Comparison of ENCODE assay signal across 17 cellular contexts in genomic region chr5:78669331-78669730, GRCh38. TPM values are rescaled to one million over a fixed set of nuclear protein-coding genes. Genes with fewer than 3 reads are reported as not detected.
DNase-seq lines count a peak whose midpoint lies in the region; ATAC-seq, FAIRE-seq and TF ChIP-seq lines count a peak whose summit lies in the region.
"Had no signal": no experiment of that assay in that cellular context is flagged by ENCODE, and none has a peak within 500 bp of the region (broad histone marks: within the 10 kb centered on the region; RNA-seq: fewer than 3 reads in every experiment).

No MANE protein-coding gene starts in this region.

- H3K18ac ChIP-seq in mesenchymal stem cell (ENCODE audit: low read depth in 1 of 2, low read length in 2 of 2), result no peak overlapping the region

- H3K9me3 Mint-ChIP-seq in MCF 10A (ENCODE audit: unreplicated experiment) (peaks cover 3% of the 10 kb centered on the region), astrocyte (ENCODE audit: unreplicated experiment) (no peaks in the 10 kb centered on the region)

- TF ChIP-seq POLR2A in gastroesophageal sphincter (IDR thresholded peaks at IDR 0.05), result no peak

- H3K27ac Mint-ChIP-seq in MCF 10A (ENCODE audit: low read depth, unreplicated experiment), result no peak overlapping the region
- H3K27ac Mint-ChIP-seq in astrocyte (ENCODE audit: unreplicated experiment), result peak overlapping the region; percentile 26
- H3K27ac Mint-ChIP-seq: CD8-positive, alpha-beta T cell had no signal

- H3K27me3 ChIP-seq in mammary epithelial cell (ENCODE audit: insufficient read depth, low read length) (no peaks in the 10 kb centered on the region), astrocyte (ENCODE audit: insufficient read depth, low read length) (no peaks in the 10 kb centered on the region), mesenchymal stem cell (ENCODE audit: control insufficient read depth in 1 of 2, insufficient read depth in 1 of 2, low read length in 2 of 2) (no peaks in the 10 kb centered on the region), gastroesophageal sphincter (no peaks in the 10 kb centered on the region)
- H3K27me3 ChIP-seq: BLaER1 treated with 17β-estradiol and CSF1 and Interleukin-3, amounts not matched to agents 10 nM and 100 nM had no signal

- POLR2A ChIA-PET in MCF 10A (lab: Yijun Ruan, JAX), result interaction anchor here (1.6 kb wide), 2 partner anchors 21 to 31 kb away, joined by 4 read pairs; partner anchors contain the start of gene LHFPL2

- H3K27me3 Mint-ChIP-seq in MCF 10A (ENCODE audit: insufficient read depth, unreplicated experiment), result no peaks in the 10 kb centered on the region
- H3K27me3 Mint-ChIP-seq in astrocyte (ENCODE audit: low read depth, unreplicated experiment), result peaks cover 6% of the 10 kb centered on the region

- no peak overlapping the region for H3K23ac ChIP-seq in mesenchymal stem cell (ENCODE audit: low read length in 2 of 2)

- no peak for DNase-seq in mammary epithelial cell
- DNase-seq in MCF 10A (ENCODE audit: unreplicated experiment), result no peak
- DNase-seq in astrocyte (ENCODE audit: low read depth), result no peak
- DNase-seq in mesenchymal stem cell, result no peak
- DNase-seq: Calu3; CD8-positive, alpha-beta T cell; DMS53; DND-41; EL had no signal

- TF ChIP-seq CTCF in mammary epithelial cell (conservative IDR thresholded peaks at IDR 0.05 in 1 of 2, IDR thresholded peaks at IDR 0.05 in 1 of 2; ENCODE audit: extremely low read depth in 1 of 2, insufficient read depth in 1 of 2, low read depth in 1 of 2, low read length in 2 of 2), result no peak
- no peak for TF ChIP-seq CTCF in MCF 10A (IDR thresholded peaks at IDR 0.05; ENCODE audit: unreplicated experiment)
- no peak for TF ChIP-seq CTCF in astrocyte (IDR thresholded peaks at IDR 0.05; ENCODE audit: insufficient read depth, low read depth, low read length)
- no peak for TF ChIP-seq CTCF in gastroesophageal sphincter (IDR thresholded peaks at IDR 0.05)

- H3K4me1 Mint-ChIP-seq in MCF 10A (ENCODE audit: insufficient read depth, unreplicated experiment), result peaks cover 18% of the 10 kb centered on the region
- H3K4me1 Mint-ChIP-seq in astrocyte (ENCODE audit: low read depth, unreplicated experiment), result peaks cover 2% of the 10 kb centered on the region

- no peak overlapping the region for H2BK15ac ChIP-seq in mesenchymal stem cell (ENCODE audit: low read depth, poor library complexity, severe bottlenecking)

- dilution Hi-C loops in mammary epithelial cell (cut with HindIII; ENCODE audit: low sequenced_read_pairs), result no loop called here

- FAIRE-seq in astrocyte (lab: Jason Lieb, UNC), result no peak
- FAIRE-seq: A549 had no signal

- H3K9ac ChIP-seq in mammary epithelial cell (ENCODE audit: insufficient read depth, low read length), result no peak overlapping the region
- H3K9ac ChIP-seq in astrocyte (ENCODE audit: low read length), result no peak overlapping the region
- no peak overlapping the region for H3K9ac ChIP-seq in mesenchymal stem cell (ENCODE audit: low read length)
- H3K9ac ChIP-seq: BLaER1 treated with 17β-estradiol and CSF1 and Interleukin-3, amounts not matched to agents 10 nM and 100 nM had no signal

- no peak overlapping the region for H3K4me3 Mint-ChIP-seq in MCF 10A (ENCODE audit: unreplicated experiment)
- no peak overlapping the region for H3K4me3 Mint-ChIP-seq in astrocyte (ENCODE audit: unreplicated experiment)
- H3K4me3 Mint-ChIP-seq: CD8-positive, alpha-beta T cell had no signal

- H3K79me2 ChIP-seq in mammary epithelial cell (ENCODE audit: insufficient read depth, low read length) (no peaks in the 10 kb centered on the region), astrocyte (ENCODE audit: insufficient read depth, low read length) (no peaks in the 10 kb centered on the region)

- intact Hi-C loops in mammary epithelial cell (cut with micrococcal nuclease), result no loop called here
- intact Hi-C loops in MCF 10A (cut with micrococcal nuclease), result no loop called here

- H3K4me2 ChIP-seq in mammary epithelial cell (ENCODE audit: insufficient read depth, low read depth, low read length), result no peak overlapping the region
- H3K4me2 ChIP-seq in astrocyte (ENCODE audit: low read length), result no peak overlapping the region
- H3K4me2 ChIP-seq in mesenchymal stem cell (ENCODE audit: low read length, poor library complexity, severe bottlenecking), result no peak overlapping the region
- H3K4me2 ChIP-seq: A549; BLaER1 treated with 17β-estradiol and CSF1 and Interleukin-3, amounts not matched to agents 10 nM and 100 nM had no signal

- CTCF ChIA-PET in mammary epithelial cell (lab: Charles Lee; ENCODE audit: low non-redundant PET), result no interaction called here
- CTCF ChIA-PET in MCF 10A (lab: Yijun Ruan, JAX), result interaction anchor here (0.6 to 1.1 kb wide), 2 partner anchors 13 to 162 kb away, joined by 3 read pairs; no protein-coding TSS in a partner anchor

- no peak overlapping the region for H2BK5ac ChIP-seq in mesenchymal stem cell (ENCODE audit: low read depth, low read length, poor library complexity, severe bottlenecking)

- H3K4me1 ChIP-seq in mammary epithelial cell (ENCODE audit: insufficient read depth, low read length), result peaks cover 5% of the 10 kb centered on the region
- H3K4me1 ChIP-seq in astrocyte (ENCODE audit: insufficient read depth, low read length), result no peaks in the 10 kb centered on the region
- peaks cover 4% of the 10 kb centered on the region for H3K4me1 ChIP-seq in mesenchymal stem cell (ENCODE audit: control insufficient read depth, insufficient read depth, low read depth, low read length)
- H3K4me1 ChIP-seq in gastroesophageal sphincter, result no peaks in the 10 kb centered on the region
- H3K4me1 ChIP-seq: BLaER1 treated with 17β-estradiol and CSF1 and Interleukin-3, amounts not matched to agents 10 nM and 100 nM; HAP-1 had no signal

- peak overlapping the region in 1 of 2 experiments; percentile 23 for H2BK12ac ChIP-seq in mesenchymal stem cell (ENCODE audit: low read length in 2 of 2)

- H3K27ac ChIP-seq in mammary epithelial cell (ENCODE audit: insufficient read depth, low read depth, low read length), result no peak overlapping the region
- H3K27ac ChIP-seq in astrocyte (ENCODE audit: low read depth, low read length), result no peak overlapping the region
- H3K27ac ChIP-seq in mesenchymal stem cell (ENCODE audit: low read length, poor library complexity, severe bottlenecking), result no peak overlapping the region
- H3K27ac ChIP-seq in gastroesophageal sphincter, result no peak overlapping the region
- H3K27ac ChIP-seq: 22Rv1; BLaER1 treated with 17β-estradiol and CSF1 and Interleukin-3, amounts not matched to agents 10 nM and 100 nM; HL-60 had no signal

- H2AFZ ChIP-seq in mammary epithelial cell (ENCODE audit: low read depth, low read length), result peak overlapping the region; percentile 78
- no peak overlapping the region for H2AFZ ChIP-seq in astrocyte (ENCODE audit: low read depth, low read length)
- no peak overlapping the region for H2AFZ ChIP-seq in mesenchymal stem cell (ENCODE audit: low read depth, low read length)

- 93% methylated on average over 4 of the region's 4 CpGs for WGBS in mammary epithelial cell (ENCODE audit: low coverage, missing lambda C conversion rate)
- 93% methylated on average over 4 of the region's 4 CpGs for WGBS in mesenchymal stem cell
- WGBS in gastroesophageal sphincter (ENCODE audit: low coverage in 1 of 2), 2 donors, result 82 to 100% methylated on average over 1 to 4 of the region's 4 CpGs

- H3K36me3 ChIP-seq in mammary epithelial cell (ENCODE audit: insufficient read depth, low read length) (no peaks in the 10 kb centered on the region), astrocyte (ENCODE audit: insufficient read depth, low read length) (no peaks in the 10 kb centered on the region), mesenchymal stem cell (ENCODE audit: control insufficient read depth in 1 of 2, insufficient read depth in 2 of 2, low read depth in 1 of 2, low read length in 2 of 2) (no peaks in the 10 kb centered on the region), gastroesophageal sphincter (no peaks in the 10 kb centered on the region)
- H3K36me3 ChIP-seq: BLaER1 treated with 17β-estradiol and CSF1 and Interleukin-3, amounts not matched to agents 10 nM and 100 nM; HAP-1 had no signal

- no peak for ATAC-seq in GM18502 (IDR thresholded peaks at IDR 0.05; ENCODE audit: poor library complexity, unreplicated experiment)
- ATAC-seq in HG03442 (IDR thresholded peaks at IDR 0.05; ENCODE audit: unreplicated experiment), result no peak
- no peak for ATAC-seq in gastroesophageal sphincter
- ATAC-seq: A549; CD8-positive, alpha-beta T cell had no signal

- in situ Hi-C loops in mammary epithelial cell (cut with MboI; ENCODE audit: low sequenced_read_pairs in 2 of 2), result no loop called here

- H3K36me3 Mint-ChIP-seq in MCF 10A (ENCODE audit: insufficient read depth, unreplicated experiment) (peaks cover 4% of the 10 kb centered on the region), astrocyte (ENCODE audit: low read depth, unreplicated experiment) (no peaks in the 10 kb centered on the region)
- H3K36me3 Mint-ChIP-seq: CD8-positive, alpha-beta T cell had no signal

- H3K9me3 ChIP-seq in mammary epithelial cell (replicated peaks; ENCODE audit: insufficient read depth, low read length) (no peaks in the 10 kb centered on the region), astrocyte (ENCODE audit: insufficient read depth, low read depth, low read length) (no peaks in the 10 kb centered on the region), mesenchymal stem cell (ENCODE audit: control insufficient read depth, low read length) (no peaks in the 10 kb centered on the region), gastroesophageal sphincter (no peaks in the 10 kb centered on the region)
- H3K9me3 ChIP-seq: A549, HAP-1 had no signal

- H3K14ac ChIP-seq in mesenchymal stem cell (ENCODE audit: low read length in 2 of 2), result no peak overlapping the region

- H4K91ac ChIP-seq in mesenchymal stem cell (ENCODE audit: low read length), result no peak overlapping the region

- H4K20me1 ChIP-seq in mammary epithelial cell (ENCODE audit: insufficient read depth, low read length) (no peaks in the 10 kb centered on the region), astrocyte (ENCODE audit: insufficient read depth, low read length) (no peaks in the 10 kb centered on the region)
- H4K20me1 ChIP-seq: BLaER1 treated with 17β-estradiol and CSF1 and Interleukin-3, amounts not matched to agents 10 nM and 100 nM had no signal

- H3K79me1 ChIP-seq in mesenchymal stem cell (replicated peaks; ENCODE audit: low read length, poor library complexity, severe bottlenecking), result no peaks in the 10 kb centered on the region

- no peak overlapping the region for H2AK5ac ChIP-seq in mesenchymal stem cell (ENCODE audit: low read length, severe bottlenecking)

- H3K4me3 ChIP-seq in mammary epithelial cell (replicated peaks in 1 of 3; ENCODE audit: insufficient read depth in 1 of 3, low read depth in 2 of 3, low read length in 3 of 3), result no peak overlapping the region
- no peak overlapping the region for H3K4me3 ChIP-seq in astrocyte (ENCODE audit: insufficient read depth, low read depth, low read length)
- H3K4me3 ChIP-seq in mesenchymal stem cell (ENCODE audit: insufficient read depth in 1 of 2, low read depth in 1 of 2, low read length in 2 of 2), result no peak overlapping the region
- H3K4me3 ChIP-seq in gastroesophageal sphincter, result no peak overlapping the region
- H3K4me3 ChIP-seq: A549; BLaER1 treated with 17β-estradiol and CSF1 and Interleukin-3, amounts not matched to agents 10 nM and 100 nM; HAP-1 had no signal

- H2BK120ac ChIP-seq in mesenchymal stem cell (ENCODE audit: low read depth, low read length), result peak overlapping the region; percentile 19

- no peak for TF ChIP-seq EP300 in gastroesophageal sphincter (IDR thresholded peaks at IDR 0.05)

- no peak overlapping the region for H4K8ac ChIP-seq in mesenchymal stem cell (ENCODE audit: low read length)

- no TSS peak for BruUV-seq in mammary epithelial cell (replicated peaks; lab: Mats Ljungman, UMichigan)
- BruUV-seq in MCF 10A (replicated peaks; lab: Mats Ljungman, UMichigan), result no TSS peak

- no peak overlapping the region for H3K4ac ChIP-seq in mesenchymal stem cell (ENCODE audit: low read depth in 1 of 2, low read length in 2 of 2)

RNA-seq across cellular contexts. Expression of gene LHFPL2, which starts 20.8 kb away (rescaled TPM):
- total RNA-seq in mammary epithelial cell (10 to 100 TPM; 52.5 to 53.5 TPM), MCF 10A (2022) (45.9 and 93.3 TPM in 2 replicates), astrocyte (17.0 and 19.8 TPM in 2 replicates), gastroesophageal sphincter (10 to 100 TPM; 14.9 to 44.2 (median 39.3) TPM)
- polyA plus RNA-seq in mammary epithelial cell, result 11.5 TPM
- 20.2 TPM for polyA minus RNA-seq in mammary epithelial cell
- polyA plus RNA-seq in mesenchymal stem cell (2013, experiment 1 of 2), result 13.5 TPM
- 11.5 TPM for polyA plus RNA-seq in mesenchymal stem cell (2013, experiment 2 of 2)
